In genomic region chr22:19052941-19053551, GRCh38 we compare ENCODE assay signal across 18 cellular contexts.
A peak's percentile ranks its signal among the peaks of the same experiment; 100 is the strongest.
DNase-seq lines count a peak whose midpoint lies in the region; ATAC-seq, FAIRE-seq and TF ChIP-seq lines count a peak whose summit lies in the region.
"Had no signal": no experiment of that assay in that cellular context is flagged by ENCODE, and none has a peak within 500 bp of the region (broad histone marks: within the 10 kb centered on the region; RNA-seq: fewer than 3 reads in every experiment).

No MANE protein-coding gene starts in this region.

- TF ChIP-seq EP300 in K562 (IDR thresholded peaks at IDR 0.05; ENCODE audit: low read length) = no peak

- in situ Hi-C loops in K562 (cut with MboI) = no loop called here

- H3K4me1 ChIP-seq in K562 (replicated peaks in 1 of 2; ENCODE audit: control insufficient read depth in 2 of 2, insufficient read depth in 2 of 2, low read length in 2 of 2) (peaks cover 2 to 3% of the 10 kb centered on the region in 2 experiments; a peak in 3 of 5 replicates), neutrophil (ENCODE audit: control insufficient read depth in 1 of 2, insufficient read depth in 1 of 2, low read depth in 1 of 2, low read length in 1 of 2) (no peaks in the 10 kb centered on the region), upper lobe of right lung (no peaks in the 10 kb centered on the region), smooth muscle cell (ENCODE audit: low read depth) (no peaks in the 10 kb centered on the region)
- H3K4me1 ChIP-seq: BE2C had no signal

- H4K20me1 ChIP-seq in K562 (replicated peaks; ENCODE audit: control insufficient read depth, insufficient read depth, low read length) (peaks cover 8% of the 10 kb centered on the region; the same call in 1 of the 2 replicates), smooth muscle cell (ENCODE audit: low read depth) (peaks cover 54% of the 10 kb centered on the region)

- DNase-seq in left ventricle myocardium superior (no peak), Right ventricle myocardium superior (no peak), K562 (ENCODE audit: extremely low read depth in 1 of 4, low spot score in 3 of 4) (no peak), upper lobe of right lung (peak; percentile 19), smooth muscle cell (lab: John Stamatoyannopoulos, UW; ENCODE audit: unreplicated experiment) (no peak)
- DNase-seq: BE2C; CD8-positive, alpha-beta memory T cell; NCI-H1092; NCI-H1694; NCI-H345; NCI-H69; NK-92 treated with Interleukin-12 subunit alpha and Interleukin-12 subunit beta, amount 100 ng/mL, for 24 hours; OCI-M1; RPMI8226 had no signal

- intact Hi-C loops in left ventricle myocardium superior (cut with micrococcal nuclease) (no loop called here), Right ventricle myocardium superior (cut with DNase I) (no loop called here), K562 (cut with micrococcal nuclease) (no loop called here), upper lobe of right lung (cut with DNase I) (no loop called here)

- CTCF ChIA-PET in K562 (lab: Yijun Ruan, JAX; ENCODE audit: low intra/inter-chr PET ratio) = no interaction called here

- H3F3A ChIP-seq in smooth muscle cell (ENCODE audit: low read depth) = no peaks in the 10 kb centered on the region

- 84% methylated on average over 4 of the region's 4 CpGs for WGBS in K562 (ENCODE audit: insufficient coverage, low coverage, missing lambda C conversion rate)
- 100% methylated on average over 4 of the region's 4 CpGs for WGBS in smooth muscle cell (ENCODE audit: low lambda C conversion rate)

- H3K79me2 ChIP-seq in K562 (ENCODE audit: control insufficient read depth, insufficient read depth, low read length) (no peaks in the 10 kb centered on the region), smooth muscle cell (ENCODE audit: low read depth) (no peaks in the 10 kb centered on the region)

- no peak for FAIRE-seq in K562 (lab: Jason Lieb, UNC)
- FAIRE-seq: H54 had no signal

- no peak overlapping the region for H3K4me2 ChIP-seq in K562 (ENCODE audit: insufficient read depth, low read length)
- no peak overlapping the region for H3K4me2 ChIP-seq in smooth muscle cell
- H3K4me2 ChIP-seq: KMS-11 had no signal

- H3K9me3 ChIP-seq in K562 (replicated peaks; ENCODE audit: control insufficient read depth, insufficient read depth, low read depth, low read length) (no peaks in the 10 kb centered on the region), neutrophil (no peaks in the 10 kb centered on the region), upper lobe of right lung (no peaks in the 10 kb centered on the region), smooth muscle cell (replicated peaks; ENCODE audit: low read depth) (no peaks in the 10 kb centered on the region)
- H3K9me3 ChIP-seq: BE2C had no signal

- H3K27ac ChIP-seq in K562 (ENCODE audit: extremely low read depth, low read depth, low read length) = no peak overlapping the region
- peak overlapping the region; percentile 21 for H3K27ac ChIP-seq in neutrophil
- no peak overlapping the region for H3K27ac ChIP-seq in upper lobe of right lung
- H3K27ac ChIP-seq in smooth muscle cell (ENCODE audit: low read depth) = no peak overlapping the region
- H3K27ac ChIP-seq: KMS-11 had no signal

- peaks cover 83% of the 10 kb centered on the region for H3K36me3 ChIP-seq in K562 (ENCODE audit: control insufficient read depth, insufficient read depth, low read length)
- H3K36me3 ChIP-seq in neutrophil = peaks cover 95% of the 10 kb centered on the region
- peaks cover 97% of the 10 kb centered on the region for H3K36me3 ChIP-seq in upper lobe of right lung
- H3K36me3 ChIP-seq in smooth muscle cell (ENCODE audit: low read depth) = no peaks in the 10 kb centered on the region

- TF ChIP-seq RAD21 in K562 (CRISPR knock-in tag; conservative IDR thresholded peaks at IDR 0.05 in 1 of 2, IDR thresholded peaks at IDR 0.05 in 1 of 2) = no peak

- TF ChIP-seq CTCF in K562 (IDR thresholded peaks at IDR 0.05 in 2 of 3, conservative IDR thresholded peaks at IDR 0.05 in 1 of 3; ENCODE audit: insufficient read depth in 2 of 3, low read depth in 1 of 3, low read length in 3 of 3) = no peak
- TF ChIP-seq CTCF in neutrophil (IDR thresholded peaks at IDR 0.05) = no peak
- no peak for TF ChIP-seq CTCF in upper lobe of right lung (IDR thresholded peaks at IDR 0.05)
- no peak for TF ChIP-seq CTCF in smooth muscle cell (IDR thresholded peaks at IDR 0.05; ENCODE audit: borderline replicate concordance, insufficient read depth, poor library complexity, severe bottlenecking)

- POLR2A ChIA-PET in K562 (lab: Yijun Ruan, JAX) = interaction anchor here (1.6 kb wide), 1 partner anchor 10 kb away, joined by 8 read pairs; no protein-coding TSS in a partner anchor

- H3K27me3 ChIP-seq in K562 (ENCODE audit: control insufficient read depth in 2 of 2, insufficient read depth in 2 of 2, low read length in 2 of 2) = no peaks in the 10 kb centered on the region
- H3K27me3 ChIP-seq in neutrophil = no peaks in the 10 kb centered on the region
- no peaks in the 10 kb centered on the region for H3K27me3 ChIP-seq in upper lobe of right lung
- H3K27me3 ChIP-seq in smooth muscle cell (ENCODE audit: low read depth) = no peaks in the 10 kb centered on the region
- H3K27me3 ChIP-seq: BE2C had no signal

- H3K4me3 ChIP-seq in K562 = no peak overlapping the region
- no peak overlapping the region for H3K4me3 ChIP-seq in neutrophil (ENCODE audit: low read depth in 1 of 2, low read length in 1 of 2)
- no peak overlapping the region for H3K4me3 ChIP-seq in upper lobe of right lung
- H3K4me3 ChIP-seq in smooth muscle cell = no peak overlapping the region

- H2AFZ ChIP-seq in K562 (ENCODE audit: low read depth, low read length) = no peak overlapping the region
- no peak overlapping the region for H2AFZ ChIP-seq in smooth muscle cell (ENCODE audit: low read depth)

- ATAC-seq in left ventricle myocardium superior (peak; percentile 46), Right ventricle myocardium superior (ENCODE audit: poor library complexity) (no peak), K562 (peak; percentile 4; the same call in 1 of the 3 replicates), upper lobe of right lung (no peak), GM19395 (IDR thresholded peaks at IDR 0.05; ENCODE audit: unreplicated experiment) (no peak)

- BruUV-seq in K562 (replicated peaks; lab: Mats Ljungman, UMichigan) = no TSS peak

- H3K9ac ChIP-seq in K562 (ENCODE audit: insufficient read depth in 1 of 2, low read depth in 2 of 2, low read length in 2 of 2) = no peak overlapping the region
- no peak overlapping the region for H3K9ac ChIP-seq in smooth muscle cell (ENCODE audit: low read depth)
- H3K9ac ChIP-seq: KMS-11 had no signal

- TF ChIP-seq POLR2A in K562 (conservative IDR thresholded peaks at IDR 0.05) = no peak

- peaks cover 7% of the 10 kb centered on the region for H3K9me1 ChIP-seq in K562 (ENCODE audit: control insufficient read depth, insufficient read depth, low read length)

TF ChIP-seq in K562, 482 proteins besides CTCF, POLR2A, EP300 and RAD21 (continues in another document):
- TF ChIP-seq TEAD4 (IDR thresholded peaks at IDR 0.05; ENCODE audit: low read length) (no peak), TEAD4 (CRISPR knock-in tag; IDR thresholded peaks at IDR 0.05; ENCODE audit: borderline replicate concordance) (peak; percentile 17; the same call in 1 of the 2 replicates), ZNF143 (CRISPR knock-in tag; IDR thresholded peaks at IDR 0.05) (peak; percentile 11; the same call in 1 of the 2 replicates), IRF2 (CRISPR knock-in tag; IDR thresholded peaks at IDR 0.05) (peak; percentile 36; the same call in 1 of the 2 replicates), RNF2 (IDR thresholded peaks at IDR 0.05) (no peak), SP2 (IDR thresholded peaks at IDR 0.05; ENCODE audit: extremely low read depth, low read depth, low read length, poor library complexity, severe bottlenecking) (peak; percentile 19), JUN (IDR thresholded peaks at IDR 0.05; ENCODE audit: borderline replicate concordance, low read depth, low read length) (peak; percentile 12; the same call in 1 of the 2 replicates), JUN (CRISPR knock-in tag; IDR thresholded peaks at IDR 0.05; ENCODE audit: borderline replicate concordance) (no peak), SETDB1 (IDR thresholded peaks at IDR 0.05; ENCODE audit: low read length) (peak; percentile 7)
- TF ChIP-seq, protein P1, sequence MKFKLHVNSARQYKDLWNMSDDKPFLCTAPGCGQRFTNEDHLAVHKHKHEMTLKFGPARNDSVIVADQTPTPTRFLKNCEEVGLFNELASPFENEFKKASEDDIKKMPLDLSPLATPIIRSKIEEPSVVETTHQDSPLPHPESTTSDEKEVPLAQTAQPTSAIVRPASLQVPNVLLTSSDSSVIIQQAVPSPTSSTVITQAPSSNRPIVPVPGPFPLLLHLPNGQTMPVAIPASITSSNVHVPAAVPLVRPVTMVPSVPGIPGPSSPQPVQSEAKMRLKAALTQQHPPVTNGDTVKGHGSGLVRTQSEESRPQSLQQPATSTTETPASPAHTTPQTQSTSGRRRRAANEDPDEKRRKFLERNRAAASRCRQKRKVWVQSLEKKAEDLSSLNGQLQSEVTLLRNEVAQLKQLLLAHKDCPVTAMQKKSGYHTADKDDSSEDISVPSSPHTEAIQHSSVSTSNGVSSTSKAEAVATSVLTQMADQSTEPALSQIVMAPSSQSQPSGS (CRISPR knock-in tag; IDR thresholded peaks at IDR 0.05) = peak; percentile 65; the same call in 1 of the 2 replicates

Comparison
In these comparisons a context has a peak if more than half of its experiments do, and no peak if none do; other contexts are left out.
1. ATAC-seq: peak in left ventricle myocardium superior (single experiment) and K562 (single experiment); none in Right ventricle myocardium superior (single experiment), upper lobe of right lung (single experiment) and GM19395 (single experiment).